8 cellular contexts compared by ENCODE assay signal in genomic region chr1:202348509-202349262, GRCh38. TPM values are rescaled to one million over a fixed set of nuclear protein-coding genes. Genes with fewer than 3 reads are reported as not detected.
DNase-seq lines count a peak whose midpoint lies in the region; ATAC-seq and TF ChIP-seq lines count a peak whose summit lies in the region.

Gene PPP1R12B, plus strand, starts transcription at chr1:202348699. Its CDS starts 153 bp downstream, at chr1:202348852.

- H3K9me3 ChIP-seq in adipocyte (ENCODE audit: control insufficient read depth, low read length), result no peaks in the 10 kb centered on the region

- H3K36me3 ChIP-seq in adipocyte (ENCODE audit: control insufficient read depth, insufficient read depth, low read length, severe bottlenecking), result no peaks in the 10 kb centered on the region

- H3K9ac ChIP-seq in adipocyte (ENCODE audit: low read length), result peak within 1 kb of the TSS; percentile 98

- H3K27me3 Mint-ChIP-seq in type B pancreatic cell, result no peaks in the 10 kb centered on the region

- peak within 1 kb of the TSS; percentile 92 for H3K27ac Mint-ChIP-seq in type B pancreatic cell

- TF ChIP-seq CTCF in GM12875 (IDR thresholded peaks at IDR 0.05; ENCODE audit: borderline replicate concordance, insufficient read depth, low read depth, low read length), result no peak
- TF ChIP-seq CTCF in type B pancreatic cell (conservative IDR thresholded peaks at IDR 0.05), result no peak

- peaks cover 15% of the 10 kb centered on the region for H3K4me1 Mint-ChIP-seq in type B pancreatic cell (ENCODE audit: unreplicated experiment)

- intact Hi-C loops in cardiac septum (cut with DNase I), result loop anchor here (2.0 to 10.0 kb wide), 2 partner anchors 114 to 246 kb away; no protein-coding TSS in a partner anchor

- DNase-seq in NCI-H1436 (lab: John Stamatoyannopoulos, UW) (peak; percentile 100), T follicular helper cell (ENCODE audit: low read depth) (peak; percentile 92), adipocyte (ENCODE audit: low read depth) (peak; percentile 100), cardiac septum (ENCODE audit: low spot score) (peak; percentile 99), pons (ENCODE audit: low spot score) (peak; percentile 100), type B pancreatic cell (ENCODE audit: extremely low spot score, unreplicated experiment) (peak; percentile 97)

- H3K4me3 ChIP-seq in GM12875 (ENCODE audit: low read depth, low read length) (peak within 1 kb of the TSS; percentile 98), adipocyte (ENCODE audit: low read length) (peak within 1 kb of the TSS; percentile 89)

- H3K27me3 ChIP-seq in adipocyte (replicated peaks; ENCODE audit: control insufficient read depth, insufficient read depth, low read length), result no peaks in the 10 kb centered on the region

- no peaks in the 10 kb centered on the region for H3K9me3 Mint-ChIP-seq in type B pancreatic cell

- no peaks in the 10 kb centered on the region for H3K36me3 Mint-ChIP-seq in type B pancreatic cell

- peak within 1 kb of the TSS; percentile 95 for H3K4me3 Mint-ChIP-seq in type B pancreatic cell

- peaks cover 38% of the 10 kb centered on the region for H3K4me1 ChIP-seq in adipocyte (ENCODE audit: control insufficient read depth, insufficient read depth, low read length)

- peak; percentile 98 for ATAC-seq in HG02798 (IDR thresholded peaks at IDR 0.05; ENCODE audit: poor library complexity, unreplicated experiment)

RNA-seq across cellular contexts. Expression of gene PPP1R12B, which starts in this region (rescaled TPM):
- 428 TPM for total RNA-seq in cardiac septum
- 22.2 and 31.2 TPM in 2 replicates for total RNA-seq in type B pancreatic cell (ENCODE audit: low replicate concordance)

Comparison
In these comparisons a context has a peak if more than half of its experiments do, and no peak if none do; other contexts are left out.
1. Peak in every context shown above with its lines: DNase-seq, ATAC-seq and H3K4me3 ChIP-seq.
2. RNA of gene PPP1R12B (total RNA-seq): 428 TPM in cardiac septum (single experiment); 22.2 to 31.2 TPM in type B pancreatic cell; every median in the first group is over 10 times any median in the second.